In the genomic region with DNA sequence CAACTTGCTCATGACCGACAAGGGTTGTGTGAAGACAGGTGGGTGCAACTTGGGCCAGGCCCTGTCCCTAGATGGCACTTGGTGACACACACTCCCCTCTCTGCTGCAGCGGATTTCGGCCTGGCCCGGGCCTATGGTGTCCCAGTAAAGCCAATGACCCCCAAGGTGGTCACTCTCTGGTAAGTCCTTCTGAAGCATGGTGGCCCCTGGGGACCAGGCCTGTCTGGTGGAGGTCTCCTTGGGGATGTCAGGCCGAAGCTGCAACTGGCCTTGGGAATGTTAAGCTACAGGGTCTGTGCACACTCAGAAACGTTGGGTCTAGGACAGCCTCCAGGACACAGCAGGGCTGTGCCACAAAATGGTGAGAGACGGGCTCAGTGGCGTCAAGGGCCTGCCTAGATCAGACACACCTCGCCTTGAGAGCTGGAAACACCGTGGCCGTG, we compare ENCODE assay signal across 16 cellular contexts. TPM values are rescaled to one million over a fixed set of nuclear protein-coding genes. Genes with fewer than 3 reads are reported as not detected.
DNase-seq lines count a peak whose midpoint lies in the region; ATAC-seq, FAIRE-seq and TF ChIP-seq lines count a peak whose summit lies in the region.
"Had no signal": no experiment of that assay in that cellular context is flagged by ENCODE, and none has a peak within 500 bp of the region (broad histone marks: within the 10 kb centered on the region; RNA-seq: fewer than 3 reads in every experiment).

No MANE protein-coding gene starts in this region.

- H3K4me1 ChIP-seq in right cardiac atrium (ENCODE audit: control insufficient read depth, insufficient read depth, low read length), result no peaks in the 10 kb centered on the region
- H3K4me1 ChIP-seq in HEK293 (ENCODE audit: control insufficient read depth, insufficient read depth, low read length), result no peaks in the 10 kb centered on the region
- H3K4me1 ChIP-seq in kidney (ENCODE audit: control insufficient read depth in 1 of 2, insufficient read depth in 1 of 2, low read depth in 1 of 2, low read length in 2 of 2), result peaks cover 0 to 2% of the 10 kb centered on the region in 2 donors
- H3K4me1 ChIP-seq in adrenal gland (replicated peaks in 1 of 2), result no peaks in the 10 kb centered on the region

- no peak overlapping the region for H3K9ac ChIP-seq in kidney (ENCODE audit: low read length in 2 of 2)

- H3K36me3 ChIP-seq in HEK293 (ENCODE audit: control insufficient read depth in 2 of 2, insufficient read depth in 1 of 2, low read length in 2 of 2) (peaks cover 0 to 81% of the 10 kb centered on the region in 2 experiments; a peak in 2 of 3 replicates), kidney (ENCODE audit: control insufficient read depth in 1 of 2, insufficient read depth in 2 of 2, low read length in 2 of 2) (peaks cover 23 to 40% of the 10 kb centered on the region in 2 donors), adrenal gland (replicated peaks in 1 of 2) (peaks cover 0 to 71% of the 10 kb centered on the region in 2 donors)

- FAIRE-seq in kidney (lab: Jason Lieb, UNC), result no peak
- FAIRE-seq: K562 had no signal

- H3K27me3 ChIP-seq in right cardiac atrium (ENCODE audit: control insufficient read depth, insufficient read depth), result no peaks in the 10 kb centered on the region
- H3K27me3 ChIP-seq in adrenal gland, result no peaks in the 10 kb centered on the region

- ATAC-seq in left cardiac atrium (no peak), right cardiac atrium (no peak), HG03039 (IDR thresholded peaks at IDR 0.05; ENCODE audit: unreplicated experiment) (no peak)
- ATAC-seq: K562, PC-3 had no signal

- CTCF ChIA-PET in HEK293 (lab: Yijun Ruan, JAX), result no interaction called here

- no peak for TF ChIP-seq POLR2A in adrenal gland (IDR thresholded peaks at IDR 0.05)

- TF ChIP-seq CTCF in HEK293 (tag by site-specific recombination; IDR thresholded peaks at IDR 0.05) (no peak), kidney (IDR thresholded peaks at IDR 0.05; ENCODE audit: borderline replicate concordance, extremely low read depth, insufficient read depth) (no peak), adrenal gland (IDR thresholded peaks at IDR 0.05) (no peak)

- H3K9me3 ChIP-seq in right cardiac atrium (ENCODE audit: control insufficient read depth, low read length), result no peaks in the 10 kb centered on the region
- no peaks in the 10 kb centered on the region for H3K9me3 ChIP-seq in HEK293 (ENCODE audit: control insufficient read depth, insufficient read depth, low read depth, low read length)
- H3K9me3 ChIP-seq in kidney (ENCODE audit: control insufficient read depth in 1 of 2, low read length in 2 of 2), result no peaks in the 10 kb centered on the region
- no peaks in the 10 kb centered on the region for H3K9me3 ChIP-seq in adrenal gland (replicated peaks in 1 of 3)

- WGBS in right cardiac atrium, result 92% methylated on average over 11 of the region's 11 CpGs
- whole genome bisulfite sequencing in adrenal gland, 4 donors, result 90 to 100% (median 91%) methylated on average over 1 to 11 of the region's 11 CpGs

- intact Hi-C loops in left cardiac atrium (cut with DNase I) (no loop called here), right cardiac atrium (cut with DNase I) (no loop called here), kidney (cut with DNase I) (no loop called here), adrenal gland (cut with DNase I) (no loop called here)

- POLR2A ChIA-PET in HEK293 (lab: Yijun Ruan, JAX), result interaction anchor here (1.8 kb wide), 1 partner anchor 13 kb away, joined by 4 read pairs; no protein-coding TSS in a partner anchor

- peak; percentile 18 for DNase-seq in left cardiac atrium
- DNase-seq in right cardiac atrium, result no peak
- peak; percentile 62 for DNase-seq in kidney
- DNase-seq in adrenal gland, result no peak
- no peak for DNase-seq in NK-92 (lab: John Stamatoyannopoulos, UW; ENCODE audit: unreplicated experiment)
- DNase-seq: CD4-positive, alpha-beta memory T cell; DMS79 treated with DMSO at 0.1 percent for 48 hours; HCEC 1CT; NCI-H1436; NCI-H2029; NCI-H774; PC-3 had no signal

- H3K27ac ChIP-seq in right cardiac atrium (ENCODE audit: low read length), result no peak overlapping the region
- H3K27ac ChIP-seq in HEK293 (ENCODE audit: extremely low read depth, low read depth, low read length), result no peak overlapping the region
- H3K27ac ChIP-seq in kidney (ENCODE audit: low read depth in 2 of 2, low read length in 2 of 2), result no peak overlapping the region
- no peak overlapping the region for H3K27ac ChIP-seq in adrenal gland
- H3K27ac ChIP-seq: HL-60 had no signal

- H3K4me3 ChIP-seq in right cardiac atrium (ENCODE audit: low read length) (no peak overlapping the region), HEK293 (ENCODE audit: low read depth, low read length) (no peak overlapping the region), kidney (ENCODE audit: low read length in 2 of 2) (no peak overlapping the region), adrenal gland (no peak overlapping the region)
- H3K4me3 ChIP-seq: K562 had no signal

TF ChIP-seq in HEK293, 187 proteins besides CTCF, POLR2A, EP300 and RAD21:
- TF ChIP-seq ZNF184 (tag by site-specific recombination; IDR thresholded peaks at IDR 0.05), result no peak
- TF ChIP-seq PRDM2 (tag by site-specific recombination; IDR thresholded peaks at IDR 0.05; ENCODE audit: borderline replicate concordance), result no peak
- 0 out of 2 replicates have a peak, but pooled peaks have one; percentile 10 for TF ChIP-seq GLIS2 (tag by site-specific recombination; IDR thresholded peaks at IDR 0.05)
TF ChIP-seq in HEK293: peak in this region for 1.

RNA-seq across cellular contexts. Expression of gene CDK10, which starts 6.8 kb away (rescaled TPM):
- 10 to 100 TPM; 22.6 to 28.0 TPM for total RNA-seq in left cardiac atrium
- 10 to 100 TPM; 21.4 to 29.7 (median 26.9) TPM for total RNA-seq in right cardiac atrium
- 25.7 TPM for polyA plus RNA-seq in right cardiac atrium
- 118 TPM for total RNA-seq in kidney
- polyA plus RNA-seq in kidney (ENCODE audit: insufficient read depth, low read depth, low replicate concordance), result 82.6 TPM
- 100 to 1,000 TPM in 1 of 8 donors, 10 to 100 TPM in 7; 31.5 to 127 (median 58.2) TPM for total RNA-seq in adrenal gland
- polyA plus RNA-seq in adrenal gland, result 100 to 1,000 TPM in 2 of 3 donors, 10 to 100 TPM in 1; 29.5 to 289 (median 159) TPM

RNA-seq across cellular contexts. Expression of gene SPATA2L, which starts 8.2 kb away (rescaled TPM):
- total RNA-seq in left cardiac atrium (1 to 10 TPM; 4.5 to 7.1 TPM), right cardiac atrium (1 to 10 TPM; 2.3 to 5.2 (median 3.6) TPM), kidney (15.1 TPM), adrenal gland (10 to 100 TPM in 5 of 8 donors, 1 to 10 TPM in 3; 5.1 to 29.4 (median 11.2) TPM)
- polyA plus RNA-seq in right cardiac atrium (3.1 TPM), kidney (ENCODE audit: insufficient read depth, low read depth, low replicate concordance) (12.6 TPM), adrenal gland (10 to 100 TPM in 2 of 3 donors, under 1 TPM in 1; 0.20 to 17.5 (median 17.4) TPM)

RNA-seq across cellular contexts. Expression of gene VPS9D1, which starts 27.4 kb away (rescaled TPM):
- total RNA-seq in left cardiac atrium, result 10 to 100 TPM; 11.6 to 12.6 TPM
- total RNA-seq in right cardiac atrium, result 10 to 100 TPM; 10.6 to 16.3 (median 14.8) TPM
- 18.4 TPM for polyA plus RNA-seq in right cardiac atrium
- total RNA-seq in kidney, result 24.4 TPM
- polyA plus RNA-seq in kidney (ENCODE audit: insufficient read depth, low read depth, low replicate concordance), result 18.3 TPM
- 10 to 100 TPM; 13.9 to 39.5 (median 23.2) TPM for total RNA-seq in adrenal gland
- 100 to 1,000 TPM in 1 of 3 donors, 10 to 100 TPM in 1, 1 to 10 TPM in 1; 3.9 to 102 (median 62.3) TPM for polyA plus RNA-seq in adrenal gland

RNA-seq across cellular contexts. Expression of gene ZNF276, which starts 28.0 kb away (rescaled TPM):
- total RNA-seq in left cardiac atrium, result 10 to 100 TPM; 11.9 to 18.2 TPM
- 10 to 100 TPM; 12.4 to 16.2 (median 14.9) TPM for total RNA-seq in right cardiac atrium
- polyA plus RNA-seq in right cardiac atrium, result 12.1 TPM
- total RNA-seq in kidney, result 35.4 TPM
- polyA plus RNA-seq in kidney (ENCODE audit: insufficient read depth, low read depth, low replicate concordance), result 16.4 TPM
- 10 to 100 TPM; 11.8 to 35.0 (median 22.4) TPM for total RNA-seq in adrenal gland
- polyA plus RNA-seq in adrenal gland, result 10 to 100 TPM in 2 of 3 donors, 1 to 10 TPM in 1; 9.3 to 84.5 (median 76.0) TPM

RNA-seq across cellular contexts. Expression of gene SPATA33, which starts 35.7 kb away (rescaled TPM):
- total RNA-seq in left cardiac atrium (1 to 10 TPM; 2.4 to 3.6 TPM), right cardiac atrium (1 to 10 TPM; 1.4 to 5.3 (median 3.3) TPM), kidney (16.3 TPM), adrenal gland (1 to 10 TPM; 1.9 to 7.5 (median 3.7) TPM)
- polyA plus RNA-seq in right cardiac atrium (2.4 TPM), kidney (ENCODE audit: insufficient read depth, low read depth, low replicate concordance) (13.4 TPM), adrenal gland (10 to 100 TPM in 1 of 3 donors, 1 to 10 TPM in 2; 5.1 to 13.5 (median 6.5) TPM)

Comparison
In these comparisons a context has a peak if more than half of its experiments do, and no peak if none do; other contexts are left out.
1. DNase-seq: peak in left cardiac atrium (single experiment) and kidney (single experiment); none in right cardiac atrium (0 of 3), adrenal gland (0 of 7) and NK-92 (single experiment).